ENCODE assay signal across 15 cellular contexts in the genomic region with DNA sequence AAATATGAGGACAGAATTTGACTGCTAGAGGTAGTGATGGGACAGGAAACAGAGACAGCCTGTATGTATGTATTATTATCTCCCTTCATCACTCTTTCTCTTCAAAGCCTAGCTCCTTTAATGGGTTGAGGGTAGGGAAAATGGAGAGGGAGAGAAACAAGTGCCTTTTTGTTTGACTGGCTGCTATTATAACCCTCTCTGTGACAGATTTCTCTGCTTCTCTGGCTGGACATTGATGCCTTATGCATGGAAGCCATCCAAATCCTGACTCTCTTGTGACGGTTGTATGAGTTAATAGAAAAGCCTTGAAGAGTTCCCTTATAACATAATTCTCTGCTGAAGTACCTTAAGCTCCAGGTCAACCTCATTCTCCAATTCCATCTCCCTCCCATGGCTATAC.
A peak's percentile ranks its signal among the peaks of the same experiment; 100 is the strongest.
DNase-seq lines count a peak whose midpoint lies in the region; ATAC-seq, FAIRE-seq and TF ChIP-seq lines count a peak whose summit lies in the region.
"Had no signal": no experiment of that assay in that cellular context is flagged by ENCODE, and none has a peak within 500 bp of the region (broad histone marks: within the 10 kb centered on the region; RNA-seq: fewer than 3 reads in every experiment).

No MANE protein-coding gene starts in this region.

- H3K9me3 ChIP-seq in DND-41 (ENCODE audit: insufficient read depth, low read length, severe bottlenecking), result no peaks in the 10 kb centered on the region
- no peaks in the 10 kb centered on the region for H3K9me3 ChIP-seq in astrocyte (ENCODE audit: insufficient read depth, low read depth, low read length)
- H3K9me3 ChIP-seq in naive thymus-derived CD4-positive, alpha-beta T cell (ENCODE audit: control insufficient read depth in 2 of 3, low read length in 3 of 3), result no peaks in the 10 kb centered on the region
- H3K9me3 ChIP-seq: BLaER1 treated with 17β-estradiol and CSF1 and Interleukin-3, amounts not matched to agents 10 nM and 100 nM; body of pancreas had no signal

- H3K27ac ChIP-seq in DND-41 (ENCODE audit: low read length) (peak overlapping the region; percentile 15), astrocyte (ENCODE audit: low read depth, low read length) (peak overlapping the region; percentile 27)
- no peak overlapping the region for H3K27ac ChIP-seq in naive thymus-derived CD4-positive, alpha-beta T cell (ENCODE audit: low read depth, low read length)
- H3K27ac ChIP-seq: BLaER1 treated with 17β-estradiol and CSF1 and Interleukin-3, amounts not matched to agents 10 nM and 100 nM; body of pancreas; HL-60 had no signal

- H3K27me3 ChIP-seq in DND-41 (ENCODE audit: insufficient read depth, low read length, poor library complexity), result no peaks in the 10 kb centered on the region
- H3K27me3 ChIP-seq in astrocyte (ENCODE audit: insufficient read depth, low read length), result no peaks in the 10 kb centered on the region
- H3K27me3 ChIP-seq in naive thymus-derived CD4-positive, alpha-beta T cell (ENCODE audit: control insufficient read depth in 2 of 2, insufficient read depth in 2 of 2, low read length in 2 of 2), result no peaks in the 10 kb centered on the region
- H3K27me3 ChIP-seq: BLaER1 treated with 17β-estradiol and CSF1 and Interleukin-3, amounts not matched to agents 10 nM and 100 nM; body of pancreas had no signal

- H3K79me2 ChIP-seq in DND-41 (ENCODE audit: insufficient read depth, low read length) (no peaks in the 10 kb centered on the region), astrocyte (ENCODE audit: insufficient read depth, low read length) (no peaks in the 10 kb centered on the region)

- no peaks in the 10 kb centered on the region for H3K36me3 Mint-ChIP-seq in astrocyte (ENCODE audit: low read depth, unreplicated experiment)
- H3K36me3 Mint-ChIP-seq in naive thymus-derived CD4-positive, alpha-beta T cell, result peaks cover 0 to 6% (median 4%) of the 10 kb centered on the region in 5 donors

- TF ChIP-seq CTCF in DND-41 (IDR thresholded peaks at IDR 0.05; ENCODE audit: borderline replicate concordance, extremely low read depth, low read length, poor library complexity, severe bottlenecking), result no peak
- no peak for TF ChIP-seq CTCF in astrocyte (IDR thresholded peaks at IDR 0.05; ENCODE audit: insufficient read depth, low read depth, low read length)

- H3K27me3 Mint-ChIP-seq in astrocyte (ENCODE audit: low read depth, unreplicated experiment), result no peaks in the 10 kb centered on the region
- no peaks in the 10 kb centered on the region for H3K27me3 Mint-ChIP-seq in naive thymus-derived CD4-positive, alpha-beta T cell

- no peak overlapping the region; the same call in 1 of the 2 replicates for H3K4me2 ChIP-seq in DND-41 (ENCODE audit: insufficient read depth, low read length)
- H3K4me2 ChIP-seq in astrocyte (ENCODE audit: low read length), result peak overlapping the region; percentile 50
- H3K4me2 ChIP-seq: BLaER1 treated with 17β-estradiol and CSF1 and Interleukin-3, amounts not matched to agents 10 nM and 100 nM had no signal

- no peak overlapping the region for H3K4me3 Mint-ChIP-seq in astrocyte (ENCODE audit: unreplicated experiment)
- peak overlapping the region in 8 of 10 donors; percentile 38 to 77 (median 62) for H3K4me3 Mint-ChIP-seq in naive thymus-derived CD4-positive, alpha-beta T cell

- POLR2A ChIA-PET in naive thymus-derived CD4-positive, alpha-beta T cell (lab: Charles Lee), result interaction anchor here (0.7 kb wide), 1 partner anchor 203 kb away, joined by 3 read pairs; no protein-coding TSS in a partner anchor

- no peak overlapping the region for H3K9ac ChIP-seq in DND-41 (ENCODE audit: low read depth, low read length)
- peak overlapping the region; percentile 7 for H3K9ac ChIP-seq in astrocyte (ENCODE audit: low read length)
- H3K9ac ChIP-seq: BLaER1 treated with 17β-estradiol and CSF1 and Interleukin-3, amounts not matched to agents 10 nM and 100 nM had no signal

- peaks cover 27% of the 10 kb centered on the region for H3K4me1 Mint-ChIP-seq in astrocyte (ENCODE audit: low read depth, unreplicated experiment)
- peaks cover 43 to 88% (median 79%) of the 10 kb centered on the region in 7 donors for H3K4me1 Mint-ChIP-seq in naive thymus-derived CD4-positive, alpha-beta T cell

- intact Hi-C loops in naive thymus-derived CD4-positive, alpha-beta T cell (cut with micrococcal nuclease), result loop anchor here in 1 of 2 donors (2.0 kb wide), 1 partner anchor 15 kb away; no protein-coding TSS in a partner anchor

- H4K20me1 ChIP-seq in DND-41 (ENCODE audit: insufficient read depth, low read length) (no peaks in the 10 kb centered on the region), astrocyte (ENCODE audit: insufficient read depth, low read length) (no peaks in the 10 kb centered on the region)
- H4K20me1 ChIP-seq: BLaER1 treated with 17β-estradiol and CSF1 and Interleukin-3, amounts not matched to agents 10 nM and 100 nM had no signal

- H3K27ac Mint-ChIP-seq in astrocyte (ENCODE audit: unreplicated experiment), result peak overlapping the region; percentile 22
- peak overlapping the region in 4 of 9 donors; percentile 40 to 81 (median 56) for H3K27ac Mint-ChIP-seq in naive thymus-derived CD4-positive, alpha-beta T cell

- no peak for ATAC-seq in DND-41 (ENCODE audit: insufficient read depth, low read depth)
- no peak for ATAC-seq in naive thymus-derived CD4-positive, alpha-beta T cell
- no peak for ATAC-seq in HG02973 (IDR thresholded peaks at IDR 0.05; ENCODE audit: unreplicated experiment)
- ATAC-seq: body of pancreas, K562 had no signal

- H3K36me3 ChIP-seq in DND-41 (ENCODE audit: insufficient read depth, low read length), result no peaks in the 10 kb centered on the region
- no peaks in the 10 kb centered on the region for H3K36me3 ChIP-seq in astrocyte (ENCODE audit: insufficient read depth, low read length)
- no peaks in the 10 kb centered on the region for H3K36me3 ChIP-seq in naive thymus-derived CD4-positive, alpha-beta T cell (ENCODE audit: control insufficient read depth in 2 of 3, insufficient read depth in 3 of 3, low read length in 3 of 3)
- H3K36me3 ChIP-seq: BLaER1 treated with 17β-estradiol and CSF1 and Interleukin-3, amounts not matched to agents 10 nM and 100 nM had no signal

- H3K4me1 ChIP-seq in DND-41 (ENCODE audit: insufficient read depth, low read length), result peaks cover 72% of the 10 kb centered on the region
- peaks cover 22% of the 10 kb centered on the region for H3K4me1 ChIP-seq in astrocyte (ENCODE audit: insufficient read depth, low read length)
- H3K4me1 ChIP-seq in naive thymus-derived CD4-positive, alpha-beta T cell (ENCODE audit: control insufficient read depth in 2 of 2, insufficient read depth in 2 of 2, low read length in 2 of 2), result peaks cover 37 to 68% of the 10 kb centered on the region in 2 donors
- H3K4me1 ChIP-seq: body of pancreas had no signal

- CTCF ChIA-PET in naive thymus-derived CD4-positive, alpha-beta T cell (lab: Charles Lee), result interaction anchor here (2.2 kb wide), 1 partner anchor 10 kb away, joined by 7 read pairs; no protein-coding TSS in a partner anchor

- no peak for DNase-seq in DND-41
- DNase-seq in LHCN-M2 (ENCODE audit: low read depth), result peak; percentile 45
- DNase-seq in astrocyte (ENCODE audit: low read depth), result peak; percentile 74
- DNase-seq in naive thymus-derived CD4-positive, alpha-beta T cell, result no peak
- DNase-seq in CD1c-positive myeloid dendritic cell (ENCODE audit: extremely low spot score), result no peak
- no peak for DNase-seq in AML-193 (lab: John Stamatoyannopoulos, UW)
- DNase-seq: activated T-cell treated with anti-CD3 and anti-CD28 coated beads, Interleukin-2, amount 50 U/mL, for 48 hours; body of pancreas; NCI-H1417 treated with DMSO at 0.1 percent for 48 hours; SHP77 treated with DMSO at 0.1 percent for 48 hours; T-helper 9 cell had no signal

- H3K9me3 Mint-ChIP-seq in astrocyte (ENCODE audit: unreplicated experiment), result no peaks in the 10 kb centered on the region
- peaks cover 0 to 18% (median 0%) of the 10 kb centered on the region in 11 donors for H3K9me3 Mint-ChIP-seq in naive thymus-derived CD4-positive, alpha-beta T cell

- H3K4me3 ChIP-seq in DND-41 (ENCODE audit: low read depth in 1 of 2, low read length in 2 of 2), result no peak overlapping the region
- no peak overlapping the region for H3K4me3 ChIP-seq in astrocyte (ENCODE audit: insufficient read depth, low read depth, low read length)
- no peak overlapping the region for H3K4me3 ChIP-seq in naive thymus-derived CD4-positive, alpha-beta T cell (ENCODE audit: low read length)
- H3K4me3 ChIP-seq: BLaER1 treated with 17β-estradiol and CSF1 and Interleukin-3, amounts not matched to agents 10 nM and 100 nM; body of pancreas; K562 had no signal

- peak overlapping the region; percentile 54; the same call in 1 of the 2 replicates for H2AFZ ChIP-seq in DND-41 (ENCODE audit: low read depth, low read length)
- H2AFZ ChIP-seq in astrocyte (ENCODE audit: low read depth, low read length), result peak overlapping the region; percentile 40

- FAIRE-seq in astrocyte (lab: Jason Lieb, UNC), result peak; percentile 9
- FAIRE-seq: K562 had no signal

Comparison
In these comparisons a context has a peak if more than half of its experiments do, and no peak if none do; other contexts are left out.
1. DNase-seq: peak in LHCN-M2 (single experiment) and astrocyte (single experiment); none in DND-41 (single experiment), naive thymus-derived CD4-positive, alpha-beta T cell (0 of 9), CD1c-positive myeloid dendritic cell (single experiment) and AML-193 (0 of 2).